ENCODE assay signal across 7 cellular contexts in the genomic region with DNA sequence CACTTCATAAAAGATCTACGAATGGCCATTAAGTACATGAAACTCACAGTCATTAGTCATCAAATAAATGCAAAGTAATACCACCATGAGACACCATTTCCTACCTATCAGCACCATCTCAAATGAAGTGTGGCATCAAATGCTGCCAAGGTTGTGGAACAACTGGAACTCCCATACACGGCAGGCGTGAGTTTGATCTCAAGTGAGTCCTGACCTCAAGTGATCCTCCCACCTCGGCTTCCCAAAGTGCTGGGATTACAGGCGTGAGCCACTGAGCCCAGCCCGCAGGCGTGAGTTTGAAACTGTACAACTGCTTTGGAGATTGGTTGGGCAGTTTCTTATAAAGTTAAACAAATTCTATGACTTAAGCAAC. TPM values are rescaled to one million over a fixed set of nuclear protein-coding genes. Genes with fewer than 3 reads are reported as not detected.
DNase-seq lines count a peak whose midpoint lies in the region; ATAC-seq and TF ChIP-seq lines count a peak whose summit lies in the region.

No MANE protein-coding gene starts in this region.

- intact Hi-C loops in esophagus squamous epithelium (cut with DNase I) = loop anchor here (5.0 kb wide), 1 partner anchor 359 kb away; no protein-coding TSS in a partner anchor

- H3K4me1 Mint-ChIP-seq in osteocyte (ENCODE audit: unreplicated experiment) = peaks cover 7% of the 10 kb centered on the region

- H3K4me1 ChIP-seq in esophagus squamous epithelium = peaks cover 7 to 38% (median 18%) of the 10 kb centered on the region in 3 donors

- ATAC-seq in GM19452 (IDR thresholded peaks at IDR 0.05; ENCODE audit: unreplicated experiment) (peak; percentile 1), HG03442 (IDR thresholded peaks at IDR 0.05; ENCODE audit: unreplicated experiment) (peak; percentile 12), GM18519 (IDR thresholded peaks at IDR 0.05; ENCODE audit: low FRiP score, unreplicated experiment) (no peak)

- peak overlapping the region; percentile 34 to 74 (median 52) for H3K4me3 ChIP-seq in esophagus squamous epithelium

- H3K9me3 Mint-ChIP-seq in osteocyte (ENCODE audit: unreplicated experiment) = no peaks in the 10 kb centered on the region

- H3K27me3 ChIP-seq in esophagus squamous epithelium = no peaks in the 10 kb centered on the region

- peaks cover 8% of the 10 kb centered on the region for H3K27me3 Mint-ChIP-seq in osteocyte (ENCODE audit: unreplicated experiment)

- TF ChIP-seq CTCF in esophagus squamous epithelium (IDR thresholded peaks at IDR 0.05) (no peak), osteocyte (IDR thresholded peaks at IDR 0.05) (no peak)

- H3K4me3 Mint-ChIP-seq in osteocyte (ENCODE audit: unreplicated experiment) = peak overlapping the region; percentile 90

- WGBS in esophagus squamous epithelium, 2 donors = 1 to 9% methylated on average over 7 of the region's 7 CpGs

- H3K27ac Mint-ChIP-seq in osteocyte (ENCODE audit: unreplicated experiment) = peak overlapping the region; percentile 89

- no peaks in the 10 kb centered on the region for H3K36me3 Mint-ChIP-seq in osteocyte (ENCODE audit: unreplicated experiment)

- no peaks in the 10 kb centered on the region for H3K36me3 ChIP-seq in esophagus squamous epithelium

- H3K9me3 ChIP-seq in esophagus squamous epithelium = no peaks in the 10 kb centered on the region

- no peak for TF ChIP-seq POLR2A in esophagus squamous epithelium (IDR thresholded peaks at IDR 0.05)

- peak; percentile 41 for DNase-seq in activated CD4-positive, alpha-beta T cell treated with anti-CD3 and anti-CD28 coated beads for 48 hours
- DNase-seq in esophagus squamous epithelium (lab: John Stamatoyannopoulos, UW) = no peak
- no peak for DNase-seq in osteocyte (ENCODE audit: extremely low spot score, unreplicated experiment)
- DNase-seq in NCI-H1105 treated with DMSO at 0.1 percent for 48 hours (lab: John Stamatoyannopoulos, UW) = no peak

- peak overlapping the region; percentile 80 to 95 (median 88) for H3K27ac ChIP-seq in esophagus squamous epithelium

RNA-seq across cellular contexts. Expression of a gene that starts 28.8 kb away (rescaled TPM):
- total RNA-seq in esophagus squamous epithelium = 10 to 100 TPM in 3 of 4 donors, 1 to 10 TPM in 1; 8.1 to 25.4 (median 12.3) TPM
- total RNA-seq in osteocyte = 11.9 and 13.7 TPM in 2 replicates

RNA-seq across cellular contexts. Expression of a gene that starts 31.2 kb away (rescaled TPM):
- total RNA-seq in esophagus squamous epithelium (10 to 100 TPM in 1 of 4 donors, 1 to 10 TPM in 3; 7.2 to 14.5 (median 9.4) TPM), osteocyte (1.4 and 1.5 TPM in 2 replicates)
